In genomic region chr20:46400828-46401477, GRCh38 we compare ENCODE assay signal across 8 cellular contexts. TPM values are rescaled to one million over a fixed set of nuclear protein-coding genes. Genes with fewer than 3 reads are reported as not detected.
DNase-seq lines count a peak whose midpoint lies in the region; ATAC-seq and TF ChIP-seq lines count a peak whose summit lies in the region.

No MANE protein-coding gene starts in this region.

- no peak overlapping the region for H2AFZ ChIP-seq in smooth muscle cell (ENCODE audit: low read depth)

- H3F3A ChIP-seq in smooth muscle cell (ENCODE audit: low read depth) = no peaks in the 10 kb centered on the region

- no peak for TF ChIP-seq CTCF in fibroblast of the aortic adventitia (IDR thresholded peaks at IDR 0.05; ENCODE audit: insufficient read depth, low read length)
- no peak for TF ChIP-seq CTCF in smooth muscle cell (IDR thresholded peaks at IDR 0.05; ENCODE audit: borderline replicate concordance, insufficient read depth, poor library complexity, severe bottlenecking)

- peaks cover 18% of the 10 kb centered on the region for H3K4me1 ChIP-seq in smooth muscle cell (ENCODE audit: low read depth)

- H3K4me3 ChIP-seq in fibroblast of the aortic adventitia (ENCODE audit: low read depth, low read length) (peak overlapping the region; percentile 7), smooth muscle cell (no peak overlapping the region)

- H3K9me3 ChIP-seq in smooth muscle cell (replicated peaks; ENCODE audit: low read depth) = no peaks in the 10 kb centered on the region

- H3K79me2 ChIP-seq in smooth muscle cell (ENCODE audit: low read depth) = peaks cover 88% of the 10 kb centered on the region

- peaks cover 99% of the 10 kb centered on the region for H4K20me1 ChIP-seq in smooth muscle cell (ENCODE audit: low read depth)

- POLR2A ChIA-PET in activated CD4-positive, alpha-beta T cell treated with anti-CD3 and anti-CD28 coated beads for 36 hours (lab: Charles Lee) = interaction anchor here (0.6 to 0.7 kb wide), 2 partner anchors 31 to 150 kb away, joined by 3 read pairs; partner anchors contain the start of gene OCSTAMP

- 41% methylated on average over 6 of the region's 6 CpGs for WGBS in smooth muscle cell (ENCODE audit: low lambda C conversion rate)

- peak; percentile 41 for DNase-seq in activated CD4-positive, alpha-beta T cell treated with anti-CD3 and anti-CD28 coated beads for 36 hours
- no peak for DNase-seq in activated CD4-positive, alpha-beta T cell treated with anti-CD3 and anti-CD28 coated beads, Interleukin-2, amount 50 U/mL, for 48 hours
- DNase-seq in activated CD4-positive, alpha-beta T cell treated with anti-CD3 and anti-CD28 coated beads, Interleukin-2, amount 10 ng/mL, durations not matched to agents 24 days and 14 days = peak; percentile 83
- peak; percentile 59 for DNase-seq in fibroblast of the aortic adventitia (ENCODE audit: low read depth)
- DNase-seq in smooth muscle cell (lab: John Stamatoyannopoulos, UW; ENCODE audit: unreplicated experiment) = no peak
- DNase-seq in GM19238 (ENCODE audit: insufficient read length, low spot score) = no peak
- no peak for DNase-seq in kidney tubule cell (ENCODE audit: low spot score)

- peaks cover 64% of the 10 kb centered on the region for H3K4me1 Mint-ChIP-seq in activated CD4-positive, alpha-beta T cell treated with anti-CD3 and anti-CD28 coated beads for 36 hours
- peaks cover 60% of the 10 kb centered on the region for H3K4me1 Mint-ChIP-seq in activated CD4-positive, alpha-beta T cell treated with anti-CD3 and anti-CD28 coated beads, Interleukin-2, amount 10 ng/mL, durations not matched to agents 24 days and 14 days

- intact Hi-C loops in activated CD4-positive, alpha-beta T cell treated with anti-CD3 and anti-CD28 coated beads for 36 hours (cut with DNase I, micrococcal nuclease) = loop anchor here in 1 of 2 experiments (1.0 to 5.0 kb wide), 4 partner anchors 37 to 1101 kb away; partner anchors contain the start of genes NCOA3 and ZNF335
- intact Hi-C loops in activated CD4-positive, alpha-beta T cell treated with anti-CD3 and anti-CD28 coated beads, Interleukin-2, amount 10 ng/mL, durations not matched to agents 24 days and 14 days (cut with micrococcal nuclease) = no loop called here

- H3K27ac ChIP-seq in smooth muscle cell (ENCODE audit: low read depth) = peak overlapping the region; percentile 46

- H3K27me3 Mint-ChIP-seq in activated CD4-positive, alpha-beta T cell treated with anti-CD3 and anti-CD28 coated beads for 36 hours = no peaks in the 10 kb centered on the region
- H3K27me3 Mint-ChIP-seq in activated CD4-positive, alpha-beta T cell treated with anti-CD3 and anti-CD28 coated beads, Interleukin-2, amount 10 ng/mL, durations not matched to agents 24 days and 14 days = no peaks in the 10 kb centered on the region

- CTCF ChIA-PET in activated CD4-positive, alpha-beta T cell treated with anti-CD3 and anti-CD28 coated beads for 36 hours (lab: Charles Lee) = interaction anchor here (0.7 to 1.8 kb wide), 7 partner anchors 22 to 431 kb away, joined by 3 to 6 read pairs (median 3); no protein-coding TSS in a partner anchor

- H3K27me3 ChIP-seq in smooth muscle cell (ENCODE audit: low read depth) = no peaks in the 10 kb centered on the region

- H3K36me3 Mint-ChIP-seq in activated CD4-positive, alpha-beta T cell treated with anti-CD3 and anti-CD28 coated beads for 36 hours (ENCODE audit: low read depth) = peaks cover 6% of the 10 kb centered on the region
- H3K36me3 Mint-ChIP-seq in activated CD4-positive, alpha-beta T cell treated with anti-CD3 and anti-CD28 coated beads, Interleukin-2, amount 10 ng/mL, durations not matched to agents 24 days and 14 days (ENCODE audit: low read depth) = peaks cover 38% of the 10 kb centered on the region

- no peaks in the 10 kb centered on the region for H3K9me3 Mint-ChIP-seq in activated CD4-positive, alpha-beta T cell treated with anti-CD3 and anti-CD28 coated beads for 36 hours (ENCODE audit: low read depth)
- no peaks in the 10 kb centered on the region for H3K9me3 Mint-ChIP-seq in activated CD4-positive, alpha-beta T cell treated with anti-CD3 and anti-CD28 coated beads, Interleukin-2, amount 10 ng/mL, durations not matched to agents 24 days and 14 days

- H3K4me3 Mint-ChIP-seq in activated CD4-positive, alpha-beta T cell treated with anti-CD3 and anti-CD28 coated beads for 36 hours = peak overlapping the region; percentile 37
- H3K4me3 Mint-ChIP-seq in activated CD4-positive, alpha-beta T cell treated with anti-CD3 and anti-CD28 coated beads, Interleukin-2, amount 10 ng/mL, durations not matched to agents 24 days and 14 days = peak overlapping the region; percentile 74

- peak overlapping the region; percentile 47 for H3K4me2 ChIP-seq in smooth muscle cell

- no peak overlapping the region for H3K9ac ChIP-seq in smooth muscle cell (ENCODE audit: low read depth)

- ATAC-seq in activated CD4-positive, alpha-beta T cell treated with anti-CD3 and anti-CD28 coated beads for 36 hours = peak; percentile 87
- ATAC-seq in GM21381 (IDR thresholded peaks at IDR 0.05; ENCODE audit: unreplicated experiment) = no peak

- H3K36me3 ChIP-seq in smooth muscle cell (ENCODE audit: low read depth) = no peaks in the 10 kb centered on the region

- H3K27ac Mint-ChIP-seq in activated CD4-positive, alpha-beta T cell treated with anti-CD3 and anti-CD28 coated beads for 36 hours = peak overlapping the region; percentile 80
- peak overlapping the region; percentile 92 for H3K27ac Mint-ChIP-seq in activated CD4-positive, alpha-beta T cell treated with anti-CD3 and anti-CD28 coated beads, Interleukin-2, amount 10 ng/mL, durations not matched to agents 24 days and 14 days

RNA-seq across cellular contexts. Expression of gene ELMO2, which starts 5.5 kb away (rescaled TPM):
- 10 to 100 TPM; 47.4 to 54.6 TPM for total RNA-seq in activated CD4-positive, alpha-beta T cell treated with anti-CD3 and anti-CD28 coated beads for 36 hours
- 64.5 and 66.4 TPM in 2 replicates for total RNA-seq in activated CD4-positive, alpha-beta T cell treated with anti-CD3 and anti-CD28 coated beads, Interleukin-2, amount 10 ng/mL, durations not matched to agents 24 days and 14 days
- total RNA-seq in fibroblast of the aortic adventitia (ENCODE audit: low replicate concordance) (36.6 and 48.2 TPM in 2 replicates), smooth muscle cell (24.9 and 43.0 TPM in 2 replicates)
- 33.1 and 37.9 TPM in 2 replicates for polyA plus RNA-seq in smooth muscle cell

Comparison
In these comparisons a context has a peak if more than half of its experiments do, and no peak if none do; other contexts are left out.
1. DNase-seq: peak in activated CD4-positive, alpha-beta T cell treated with anti-CD3 and anti-CD28 coated beads for 36 hours (single experiment), activated CD4-positive, alpha-beta T cell treated with anti-CD3 and anti-CD28 coated beads, Interleukin-2, amount 10 ng/mL, durations not matched to agents 24 days and 14 days (single experiment) and fibroblast of the aortic adventitia (single experiment); none in activated CD4-positive, alpha-beta T cell treated with anti-CD3 and anti-CD28 coated beads, Interleukin-2, amount 50 U/mL, for 48 hours (0 of 2), smooth muscle cell (single experiment), GM19238 (single experiment) and kidney tubule cell (single experiment).